In the genomic region with DNA sequence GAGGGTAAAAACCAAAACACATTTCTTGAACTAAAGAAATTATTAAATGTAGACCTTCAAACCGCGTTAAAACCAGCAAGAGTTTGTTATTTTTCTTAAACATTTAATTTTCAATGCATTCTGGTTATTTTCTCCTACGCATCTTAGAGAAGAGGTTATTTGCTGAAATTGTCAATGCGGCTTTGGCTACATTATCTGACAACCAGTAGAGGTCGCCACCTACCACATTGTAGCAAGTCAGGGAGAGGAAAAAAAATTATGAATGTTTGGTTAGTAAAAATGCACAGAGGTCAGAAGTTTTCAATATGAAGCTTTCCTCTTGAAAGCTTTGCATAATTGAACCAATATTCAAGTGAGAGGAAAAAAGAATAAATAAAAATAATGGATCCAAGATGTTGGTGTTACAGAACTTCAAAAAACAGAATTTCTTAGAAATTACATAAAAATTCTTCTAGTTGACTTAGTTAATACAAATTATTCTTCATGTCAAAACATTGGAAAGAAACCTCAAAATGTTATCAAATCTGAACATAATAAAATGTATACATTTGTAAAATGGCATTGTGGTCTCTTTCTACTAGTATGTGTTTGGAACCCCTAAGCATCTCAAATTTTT, we compare ENCODE assay signal across 9 cellular contexts.
DNase-seq lines count a peak whose midpoint lies in the region; ATAC-seq, FAIRE-seq and TF ChIP-seq lines count a peak whose summit lies in the region.
"Had no signal": no experiment of that assay in that cellular context is flagged by ENCODE, and none has a peak within 500 bp of the region (broad histone marks: within the 10 kb centered on the region; RNA-seq: fewer than 3 reads in every experiment).

No MANE protein-coding gene starts in this region.

- no peaks in the 10 kb centered on the region for H3K4me1 Mint-ChIP-seq in activated T-helper 17 cell treated with anti-CD3 and anti-CD28 coated beads, Interleukin-2, amount 50 U/mL, for 72 hours
- H3K4me1 Mint-ChIP-seq: T-helper 17 cell had no signal

- DNase-seq in NCI-H1930 (lab: John Stamatoyannopoulos, UW) = peak; percentile 2 to 13
- peak; percentile 6 to 14 for DNase-seq in frontal cortex (ENCODE audit: low spot score in 2 of 2)
- peak; percentile 57 for DNase-seq in retina

- no peak overlapping the region for H3K4me3 ChIP-seq in WI38 (ENCODE audit: low read depth, low read length)

- no peaks in the 10 kb centered on the region for H3K9me3 Mint-ChIP-seq in activated T-helper 17 cell treated with anti-CD3 and anti-CD28 coated beads, Interleukin-2, amount 50 U/mL, for 72 hours

- no peaks in the 10 kb centered on the region for H3K36me3 Mint-ChIP-seq in activated T-helper 17 cell treated with anti-CD3 and anti-CD28 coated beads, Interleukin-2, amount 50 U/mL, for 72 hours (ENCODE audit: low read depth)

- H3K27ac ChIP-seq in C4-2B = no peak overlapping the region

- FAIRE-seq in frontal cortex (lab: Jason Lieb, UNC) = peak; percentile 98

- peaks cover 4% of the 10 kb centered on the region for H3K27me3 Mint-ChIP-seq in activated T-helper 17 cell treated with anti-CD3 and anti-CD28 coated beads, Interleukin-2, amount 50 U/mL, for 72 hours

- no peak overlapping the region for H3K27ac Mint-ChIP-seq in activated T-helper 17 cell treated with anti-CD3 and anti-CD28 coated beads, Interleukin-2, amount 50 U/mL, for 72 hours
- H3K27ac Mint-ChIP-seq: T-helper 17 cell had no signal

- TF ChIP-seq CTCF in C4-2B (conservative IDR thresholded peaks at IDR 0.05) (peak; percentile 93), WI38 (IDR thresholded peaks at IDR 0.05; ENCODE audit: low read depth, low read length) (peak; percentile 49)

- ATAC-seq in GM18498 (IDR thresholded peaks at IDR 0.05; ENCODE audit: unreplicated experiment) = peak; percentile 56
- ATAC-seq in HG02938 (IDR thresholded peaks at IDR 0.05; ENCODE audit: unreplicated experiment) = peak; percentile 74
- ATAC-seq in activated T-helper 17 cell treated with anti-CD3 and anti-CD28 coated beads, Interleukin-2, amount 50 U/mL, for 72 hours (replicated peaks) = no peak
- ATAC-seq: T-helper 17 cell had no signal

- no peak overlapping the region for H3K4me3 Mint-ChIP-seq in activated T-helper 17 cell treated with anti-CD3 and anti-CD28 coated beads, Interleukin-2, amount 50 U/mL, for 72 hours
- H3K4me3 Mint-ChIP-seq: T-helper 17 cell had no signal
